ENCODE assay signal across 10 cellular contexts in the genomic region with DNA sequence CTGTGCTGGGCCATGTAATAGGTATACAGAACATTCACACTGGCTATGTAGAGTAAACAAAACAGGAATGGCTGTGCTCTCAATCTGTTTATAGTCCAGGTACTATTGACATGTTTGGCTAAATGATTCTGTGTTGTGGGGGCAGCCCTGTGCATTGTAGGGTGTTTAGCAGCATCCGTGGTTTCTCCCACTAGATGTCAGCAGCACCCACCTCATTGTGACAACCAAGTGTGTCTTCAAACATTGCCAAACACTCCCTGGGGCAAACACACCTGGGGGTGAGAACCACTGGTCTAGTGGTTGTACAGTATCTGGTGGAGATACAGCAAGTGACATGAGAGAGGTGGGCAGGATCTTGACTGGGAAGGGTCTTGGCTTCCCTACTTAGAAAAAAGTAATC.
DNase-seq lines count a peak whose midpoint lies in the region; ATAC-seq and TF ChIP-seq lines count a peak whose summit lies in the region.
"Had no signal": no experiment of that assay in that cellular context is flagged by ENCODE, and none has a peak within 500 bp of the region (broad histone marks: within the 10 kb centered on the region; RNA-seq: fewer than 3 reads in every experiment).

No MANE protein-coding gene starts in this region.

- H2AFZ ChIP-seq in OCI-LY1 (ENCODE audit: low read length) (no peak overlapping the region), hepatocyte (no peak overlapping the region)

- TF ChIP-seq CTCF in Calu3 (IDR thresholded peaks at IDR 0.05; ENCODE audit: unreplicated experiment) (no peak), OCI-LY1 (IDR thresholded peaks at IDR 0.05; ENCODE audit: low read length) (peak; percentile 36), hepatocyte (IDR thresholded peaks at IDR 0.05; ENCODE audit: poor library complexity) (peak; percentile 28), tibial artery (IDR thresholded peaks at IDR 0.05) (no peak)

- WGBS in hepatocyte (ENCODE audit: low lambda C conversion rate, missing lambda C conversion rate) = 26% methylated on average over 1 of the region's 1 CpG

- no peaks in the 10 kb centered on the region for H3K36me3 ChIP-seq in OCI-LY1 (ENCODE audit: insufficient read depth, low read length)
- no peaks in the 10 kb centered on the region for H3K36me3 ChIP-seq in hepatocyte (replicated peaks; ENCODE audit: insufficient read depth, low read depth)
- no peaks in the 10 kb centered on the region for H3K36me3 ChIP-seq in tibial artery

- H3K9me3 ChIP-seq in OCI-LY1 (ENCODE audit: low read length) = no peaks in the 10 kb centered on the region
- H3K9me3 ChIP-seq in hepatocyte (ENCODE audit: low read depth) = no peaks in the 10 kb centered on the region
- no peaks in the 10 kb centered on the region for H3K9me3 ChIP-seq in tibial artery

- no peaks in the 10 kb centered on the region for H3K79me2 ChIP-seq in OCI-LY1 (ENCODE audit: insufficient read depth, low read length)
- H3K79me2 ChIP-seq in hepatocyte = no peaks in the 10 kb centered on the region

- H3K9ac ChIP-seq in OCI-LY1 (ENCODE audit: low read length) = no peak overlapping the region
- H3K9ac ChIP-seq: KMS-11 had no signal

- H3K27me3 Mint-ChIP-seq in Calu3 (ENCODE audit: unreplicated experiment) = peaks cover 72% of the 10 kb centered on the region

- intact Hi-C loops in Calu3 (cut with micrococcal nuclease; ENCODE audit: unreplicated experiment) = loop anchor here (5.0 to 10.0 kb wide), 2 partner anchors 265 to 322 kb away; no protein-coding TSS in a partner anchor
- intact Hi-C loops in tibial artery (cut with DNase I; ENCODE audit: low total_unique reads) = no loop called here

- H3K36me3 Mint-ChIP-seq in Calu3 (ENCODE audit: insufficient read depth, unreplicated experiment) = no peaks in the 10 kb centered on the region

- no peak overlapping the region for H3K27ac Mint-ChIP-seq in Calu3 (ENCODE audit: unreplicated experiment)

- BruUV-seq in Calu3 (replicated peaks; lab: Mats Ljungman, UMichigan) = no TSS peak

- H3K4me2 ChIP-seq in OCI-LY1 (ENCODE audit: low read length) (no peak overlapping the region), hepatocyte (no peak overlapping the region)
- H3K4me2 ChIP-seq: KMS-11 had no signal

- no peaks in the 10 kb centered on the region for H3F3A ChIP-seq in OCI-LY1 (ENCODE audit: insufficient read depth, low read length)

- DNase-seq in Calu3 (peak; percentile 42), hepatocyte (ENCODE audit: low spot score) (peak; percentile 19), ecto neural progenitor cell (ENCODE audit: low spot score) (no peak), tibial artery (no peak)
- DNase-seq: activated T-cell treated with anti-CD3 and anti-CD28 coated beads, Interleukin-2, amount 50 U/mL, for 4 hours had no signal

- H3K4me1 Mint-ChIP-seq in Calu3 (ENCODE audit: low read depth, unreplicated experiment) = no peaks in the 10 kb centered on the region

- H3K9me2 ChIP-seq in OCI-LY1 (ENCODE audit: low read depth, low read length) (no peaks in the 10 kb centered on the region), hepatocyte (replicated peaks; ENCODE audit: insufficient read depth) (no peaks in the 10 kb centered on the region)

- CTCF ChIA-PET in Calu3 (lab: Charles Lee) = no interaction called here

- no peak overlapping the region for H3K4me3 Mint-ChIP-seq in Calu3 (ENCODE audit: low read depth, unreplicated experiment)
- H3K4me3 Mint-ChIP-seq: activated T-cell treated with anti-CD3 and anti-CD28 coated beads, Interleukin-2, amount 50 U/mL, for 4 hours had no signal

- H3K9me3 Mint-ChIP-seq in Calu3 (ENCODE audit: low read depth, unreplicated experiment) = no peaks in the 10 kb centered on the region
- H3K9me3 Mint-ChIP-seq: activated T-cell treated with anti-CD3 and anti-CD28 coated beads, Interleukin-2, amount 50 U/mL, for 4 hours had no signal

- ATAC-seq in GM18870 (IDR thresholded peaks at IDR 0.05; ENCODE audit: unreplicated experiment) (peak; percentile 43), GM19452 (IDR thresholded peaks at IDR 0.05; ENCODE audit: unreplicated experiment) (no peak), GM21515 (IDR thresholded peaks at IDR 0.05; ENCODE audit: unreplicated experiment) (no peak)

- no peaks in the 10 kb centered on the region for H4K20me1 ChIP-seq in OCI-LY1 (ENCODE audit: insufficient read depth, low read length)
- no peaks in the 10 kb centered on the region for H4K20me1 ChIP-seq in hepatocyte (ENCODE audit: insufficient read depth, poor library complexity, severe bottlenecking)

- H3K27ac ChIP-seq in OCI-LY1 (ENCODE audit: low read depth, low read length, poor library complexity, severe bottlenecking) = no peak overlapping the region
- H3K27ac ChIP-seq in hepatocyte = no peak overlapping the region
- no peak overlapping the region for H3K27ac ChIP-seq in tibial artery
- H3K27ac ChIP-seq: KMS-11 had no signal

- H3K4me3 ChIP-seq in OCI-LY1 (ENCODE audit: low read depth, low read length, poor library complexity, severe bottlenecking) (no peak overlapping the region), hepatocyte (no peak overlapping the region), tibial artery (no peak overlapping the region)

- no peaks in the 10 kb centered on the region for H3K27me3 ChIP-seq in OCI-LY1 (ENCODE audit: insufficient read depth, low read length)
- peaks cover 9% of the 10 kb centered on the region for H3K27me3 ChIP-seq in hepatocyte
- no peaks in the 10 kb centered on the region for H3K27me3 ChIP-seq in tibial artery

- H3K4me1 ChIP-seq in OCI-LY1 (ENCODE audit: insufficient read depth, low read length, severe bottlenecking) = no peaks in the 10 kb centered on the region
- H3K4me1 ChIP-seq in hepatocyte (ENCODE audit: insufficient read depth) = no peaks in the 10 kb centered on the region
- H3K4me1 ChIP-seq in tibial artery = peaks cover 0 to 7% (median 2%) of the 10 kb centered on the region in 4 donors

Comparison
In these comparisons a context has a peak if more than half of its experiments do, and no peak if none do; other contexts are left out.
1. DNase-seq: peak in Calu3 (single experiment) and hepatocyte (single experiment); none in ecto neural progenitor cell (single experiment) and tibial artery (0 of 2).
2. CTCF ChIP-seq: peak in OCI-LY1 (single experiment) and hepatocyte (single experiment); none in Calu3 (single experiment) and tibial artery (0 of 2).